Comparison of ENCODE assay signal across 18 cellular contexts in the genomic region with DNA sequence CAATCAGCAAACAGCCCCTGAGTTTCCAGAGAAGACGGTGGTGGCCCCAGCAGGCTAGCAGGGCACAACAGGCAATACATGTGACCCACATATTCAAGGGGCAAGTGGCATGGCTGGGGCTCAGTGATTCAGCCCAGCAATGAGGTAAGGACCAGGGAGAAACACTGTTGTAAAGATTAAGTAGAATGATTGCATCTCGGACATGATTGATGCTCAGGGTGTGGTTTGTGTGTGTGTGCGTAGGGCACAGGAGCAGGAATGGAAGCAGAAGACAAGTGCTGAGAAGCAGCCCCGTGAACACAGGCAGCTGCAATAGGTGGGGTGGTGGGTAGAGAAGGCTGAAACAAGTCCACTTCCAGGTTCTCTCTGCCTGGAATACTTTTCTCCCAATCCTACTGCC. TPM values are rescaled to one million over a fixed set of nuclear protein-coding genes. Genes with fewer than 3 reads are reported as not detected.
DNase-seq lines count a peak whose midpoint lies in the region; ATAC-seq and TF ChIP-seq lines count a peak whose summit lies in the region.
"Had no signal": no experiment of that assay in that cellular context is flagged by ENCODE, and none has a peak within 500 bp of the region (broad histone marks: within the 10 kb centered on the region; RNA-seq: fewer than 3 reads in every experiment).

No MANE protein-coding gene starts in this region.

- WGBS in suprapubic skin, result 62% methylated on average over 4 of the region's 4 CpGs

- intact Hi-C loops in CD4-positive, alpha-beta memory T cell (cut with micrococcal nuclease), result no loop called here
- intact Hi-C loops in activated T-helper 2 cell treated with anti-CD3 and anti-CD28 coated beads, Interferon-gamma antibody, Interleukin-2, Interleukin-4, amounts not matched to agents 10 μg/mL and 5 μg/mL and 100 μg/mL, durations not matched to agents 14 hours and 24 hours and 36 hours (cut with micrococcal nuclease), result loop anchor here (1.0 to 5.0 kb wide), 3 partner anchors 10 to 80 kb away; no protein-coding TSS in a partner anchor

- no peaks in the 10 kb centered on the region for H3K9me3 ChIP-seq in CD4-positive, alpha-beta memory T cell (ENCODE audit: control insufficient read depth in 1 of 2, low read length in 2 of 2)
- H3K9me3 ChIP-seq in Loucy (ENCODE audit: insufficient read depth, low read depth, low read length) (no peaks in the 10 kb centered on the region), suprapubic skin (no peaks in the 10 kb centered on the region)
- H3K9me3 ChIP-seq: testis had no signal

- H3K36me3 Mint-ChIP-seq in CD4-positive, alpha-beta memory T cell, result peaks cover 34 to 52% of the 10 kb centered on the region in 2 donors
- H3K36me3 Mint-ChIP-seq in activated T-helper 2 cell treated with anti-CD3 and anti-CD28 coated beads, Interferon-gamma antibody, Interleukin-2, Interleukin-4, amounts not matched to agents 10 μg/mL and 5 μg/mL and 100 μg/mL, durations not matched to agents 14 hours and 24 hours and 36 hours (ENCODE audit: low read depth), result peaks cover 38% of the 10 kb centered on the region
- H3K36me3 Mint-ChIP-seq in naive thymus-derived CD8-positive, alpha-beta T cell, result peaks cover 0 to 39% (median 7%) of the 10 kb centered on the region in 3 donors
- H3K36me3 Mint-ChIP-seq in chondrocyte (ENCODE audit: low read depth), result no peaks in the 10 kb centered on the region

- H3K4me3 Mint-ChIP-seq in CD4-positive, alpha-beta memory T cell, result peak overlapping the region in 4 of 8 donors; percentile 5 to 62 (median 40)
- H3K4me3 Mint-ChIP-seq in activated T-helper 2 cell treated with anti-CD3 and anti-CD28 coated beads, Interferon-gamma antibody, Interleukin-2, Interleukin-4, amounts not matched to agents 10 μg/mL and 5 μg/mL and 100 μg/mL, durations not matched to agents 14 hours and 24 hours and 36 hours (ENCODE audit: low read depth), result peak overlapping the region; percentile 10
- H3K4me3 Mint-ChIP-seq in naive thymus-derived CD8-positive, alpha-beta T cell, result peak overlapping the region in 9 of 10 donors; percentile 12 to 77 (median 50)
- H3K4me3 Mint-ChIP-seq in chondrocyte (ENCODE audit: unreplicated experiment), result no peak overlapping the region
- H3K4me3 Mint-ChIP-seq: CD14-positive monocyte, nephron progenitor cell had no signal

- peaks cover 7% of the 10 kb centered on the region for H4K20me1 ChIP-seq in Loucy (ENCODE audit: insufficient read depth, low read length, poor library complexity, severe bottlenecking)

- H3K9me3 Mint-ChIP-seq in CD4-positive, alpha-beta memory T cell, result no peaks in the 10 kb centered on the region
- H3K9me3 Mint-ChIP-seq in activated T-helper 2 cell treated with anti-CD3 and anti-CD28 coated beads, Interferon-gamma antibody, Interleukin-2, Interleukin-4, amounts not matched to agents 10 μg/mL and 5 μg/mL and 100 μg/mL, durations not matched to agents 14 hours and 24 hours and 36 hours, result no peaks in the 10 kb centered on the region
- H3K9me3 Mint-ChIP-seq in naive thymus-derived CD8-positive, alpha-beta T cell, result no peaks in the 10 kb centered on the region
- no peaks in the 10 kb centered on the region for H3K9me3 Mint-ChIP-seq in chondrocyte (ENCODE audit: low read depth)
- H3K9me3 Mint-ChIP-seq: CD14-positive monocyte, nephron progenitor cell had no signal

- peak overlapping the region; percentile 74 to 91 (median 78) for H3K27ac Mint-ChIP-seq in CD4-positive, alpha-beta memory T cell
- H3K27ac Mint-ChIP-seq in activated T-helper 2 cell treated with anti-CD3 and anti-CD28 coated beads, Interferon-gamma antibody, Interleukin-2, Interleukin-4, amounts not matched to agents 10 μg/mL and 5 μg/mL and 100 μg/mL, durations not matched to agents 14 hours and 24 hours and 36 hours, result peak overlapping the region; percentile 74
- H3K27ac Mint-ChIP-seq in naive thymus-derived CD8-positive, alpha-beta T cell, result peak overlapping the region; percentile 58 to 94 (median 92)
- no peak overlapping the region for H3K27ac Mint-ChIP-seq in chondrocyte (ENCODE audit: unreplicated experiment)
- H3K27ac Mint-ChIP-seq: nephron progenitor cell had no signal

- no peak overlapping the region for H2AFZ ChIP-seq in Loucy (ENCODE audit: low read length)

- H3K9ac ChIP-seq in Loucy (ENCODE audit: low read depth, low read length, poor library complexity, severe bottlenecking), result peak overlapping the region; percentile 85

- POLR2A ChIA-PET in CD4-positive, alpha-beta memory T cell (lab: Charles Lee; ENCODE audit: partially characterized antibody), result no interaction called here
- POLR2A ChIA-PET in naive thymus-derived CD8-positive, alpha-beta T cell (lab: Charles Lee), result interaction anchor here (0.6 to 6.2 kb wide), 7 partner anchors 16 to 298 kb away, joined by 3 to 41 read pairs (median 3); a partner anchor contains a TSS

- H3K4me3 ChIP-seq in CD4-positive, alpha-beta memory T cell (ENCODE audit: low read length in 2 of 2), result no peak overlapping the region
- H3K4me3 ChIP-seq in Loucy (ENCODE audit: low read length, poor library complexity, severe bottlenecking), result peak overlapping the region; percentile 74
- H3K4me3 ChIP-seq in suprapubic skin, result no peak overlapping the region
- H3K4me3 ChIP-seq: testis had no signal

- H3K27ac ChIP-seq in CD4-positive, alpha-beta memory T cell (ENCODE audit: low read depth, low read length), result no peak overlapping the region
- no peak overlapping the region for H3K27ac ChIP-seq in suprapubic skin
- H3K27ac ChIP-seq: testis had no signal

- CTCF ChIA-PET in CD4-positive, alpha-beta memory T cell (lab: Charles Lee; ENCODE audit: partially characterized antibody), result no interaction called here

- peaks cover 16% of the 10 kb centered on the region for H3F3A ChIP-seq in Loucy (ENCODE audit: low read depth)

- no peak for TF ChIP-seq POLR2A in suprapubic skin (IDR thresholded peaks at IDR 0.05)

- no peaks in the 10 kb centered on the region for H3K36me3 ChIP-seq in CD4-positive, alpha-beta memory T cell (ENCODE audit: insufficient read depth, low read length)
- peaks cover 13% of the 10 kb centered on the region; the same call in 1 of the 2 replicates for H3K36me3 ChIP-seq in Loucy (ENCODE audit: insufficient read depth, low read length)
- no peaks in the 10 kb centered on the region for H3K36me3 ChIP-seq in suprapubic skin

- H3K4me1 Mint-ChIP-seq in CD4-positive, alpha-beta memory T cell, result peaks cover 55 to 78% (median 68%) of the 10 kb centered on the region in 4 donors
- H3K4me1 Mint-ChIP-seq in activated T-helper 2 cell treated with anti-CD3 and anti-CD28 coated beads, Interferon-gamma antibody, Interleukin-2, Interleukin-4, amounts not matched to agents 10 μg/mL and 5 μg/mL and 100 μg/mL, durations not matched to agents 14 hours and 24 hours and 36 hours (ENCODE audit: low read depth), result peaks cover 59% of the 10 kb centered on the region
- peaks cover 38 to 81% (median 74%) of the 10 kb centered on the region in 4 donors for H3K4me1 Mint-ChIP-seq in naive thymus-derived CD8-positive, alpha-beta T cell
- peaks cover 8% of the 10 kb centered on the region for H3K4me1 Mint-ChIP-seq in chondrocyte (ENCODE audit: low read depth)

- TF ChIP-seq EP300 in suprapubic skin (IDR thresholded peaks at IDR 0.05), result no peak

- DNase-seq in CD4-positive, alpha-beta memory T cell, result no peak
- DNase-seq in activated T-helper 2 cell treated with anti-CD3 and anti-CD28 coated beads, Interferon-gamma antibody, Interleukin-2, Interleukin-4, amounts not matched to agents 10 μg/mL and 5 μg/mL and 100 μg/mL, durations not matched to agents 14 hours and 24 hours and 36 hours (ENCODE audit: low spot score), result no peak
- peak in 1 of 10 donors; percentile 2 for DNase-seq in naive thymus-derived CD8-positive, alpha-beta T cell
- DNase-seq in hippocampal formation (lab: John Stamatoyannopoulos, UW) (no peak), suprapubic skin (ENCODE audit: low spot score in 2 of 2) (no peak), chondrocyte (ENCODE audit: low spot score) (no peak)
- DNase-seq: activated CD8-positive, alpha-beta memory T cell treated with anti-CD3 and anti-CD28 coated beads, Interleukin-2, amount 50 U/mL, for 4 hours; amniotic stem cell; cerebellar nuclear complex; foreskin fibroblast; Kasumi-1; left ventricle myocardium superior; NCI-H1436 treated with DMSO at 0.1 percent for 48 hours; NCI-H446 treated with DMSO at 0.1 percent for 48 hours; nephron progenitor cell; testis had no signal

- H3K79me2 ChIP-seq in Loucy (ENCODE audit: insufficient read depth, low read length), result peaks cover 58% of the 10 kb centered on the region; the same call in 1 of the 2 replicates

- peaks cover 63% of the 10 kb centered on the region for H3K4me1 ChIP-seq in CD4-positive, alpha-beta memory T cell (ENCODE audit: insufficient read depth, low read length)
- H3K4me1 ChIP-seq in Loucy (ENCODE audit: insufficient read depth, low read length, poor library complexity, severe bottlenecking) (peaks cover 67% of the 10 kb centered on the region), suprapubic skin (no peaks in the 10 kb centered on the region)
- H3K4me1 ChIP-seq: testis had no signal

- TF ChIP-seq CTCF in Loucy (conservative IDR thresholded peaks at IDR 0.05; ENCODE audit: low read length), result no peak
- no peak for TF ChIP-seq CTCF in suprapubic skin (IDR thresholded peaks at IDR 0.05)
- TF ChIP-seq CTCF in chondrocyte (IDR thresholded peaks at IDR 0.05), result no peak

- no peak for ATAC-seq in naive thymus-derived CD8-positive, alpha-beta T cell
- ATAC-seq: left ventricle myocardium superior had no signal

- H3K27me3 ChIP-seq in CD4-positive, alpha-beta memory T cell (ENCODE audit: insufficient read depth, low read length), result no peaks in the 10 kb centered on the region
- H3K27me3 ChIP-seq in Loucy (ENCODE audit: insufficient read depth, low read length, poor library complexity, severe bottlenecking) (no peaks in the 10 kb centered on the region), suprapubic skin (no peaks in the 10 kb centered on the region)
- H3K27me3 ChIP-seq: testis had no signal

- no peaks in the 10 kb centered on the region for H3K27me3 Mint-ChIP-seq in CD4-positive, alpha-beta memory T cell
- no peaks in the 10 kb centered on the region for H3K27me3 Mint-ChIP-seq in activated T-helper 2 cell treated with anti-CD3 and anti-CD28 coated beads, Interferon-gamma antibody, Interleukin-2, Interleukin-4, amounts not matched to agents 10 μg/mL and 5 μg/mL and 100 μg/mL, durations not matched to agents 14 hours and 24 hours and 36 hours (ENCODE audit: low read depth)
- H3K27me3 Mint-ChIP-seq in naive thymus-derived CD8-positive, alpha-beta T cell, result no peaks in the 10 kb centered on the region
- H3K27me3 Mint-ChIP-seq in chondrocyte (ENCODE audit: low read depth), result peaks cover 27% of the 10 kb centered on the region

- no peaks in the 10 kb centered on the region for H3K9me2 ChIP-seq in Loucy (replicated peaks; ENCODE audit: low read depth, low read length)

- H3K4me2 ChIP-seq in Loucy (ENCODE audit: low read depth, low read length, poor library complexity, severe bottlenecking), result peak overlapping the region; percentile 91

RNA-seq across cellular contexts. Expression of a gene that starts 37.9 kb away (rescaled TPM):
- 10 to 100 TPM; 55.9 to 56.1 TPM for total RNA-seq in CD4-positive, alpha-beta memory T cell
- 10 to 100 TPM in 1 of 2 donors, 1 to 10 TPM in 1; 8.4 to 23.1 TPM for polyA plus RNA-seq in CD4-positive, alpha-beta memory T cell
- total RNA-seq in activated T-helper 2 cell treated with anti-CD3 and anti-CD28 coated beads, Interferon-gamma antibody, Interleukin-2, Interleukin-4, amounts not matched to agents 10 μg/mL and 5 μg/mL and 100 μg/mL, durations not matched to agents 14 hours and 24 hours and 36 hours, result 29.5 and 29.7 TPM in 2 replicates
- total RNA-seq in naive thymus-derived CD8-positive, alpha-beta T cell, result 10 to 100 TPM; 58.9 to 59.0 TPM
- polyA plus RNA-seq in naive thymus-derived CD8-positive, alpha-beta T cell, result 10 to 100 TPM in 2 of 3 donors, 1 to 10 TPM in 1; 7.6 to 20.7 (median 18.6) TPM
- 1 to 10 TPM in 1 of 4 donors, under 1 TPM in 3; 0.10 to 1.4 (median 0.39) TPM for total RNA-seq in suprapubic skin
- total RNA-seq in chondrocyte, result not detected in 3 replicates

Comparison
In these comparisons a context has a peak if more than half of its experiments do, and no peak if none do; other contexts are left out.
1. RNA of a gene that starts 37.9 kb away (total RNA-seq): 58.9 to 59.0 TPM in naive thymus-derived CD8-positive, alpha-beta T cell, 55.9 to 56.1 TPM in CD4-positive, alpha-beta memory T cell and 29.5 to 29.7 TPM in activated T-helper 2 cell treated with anti-CD3 and anti-CD28 coated beads, Interferon-gamma antibody, Interleukin-2, Interleukin-4, amounts not matched to agents 10 μg/mL and 5 μg/mL and 100 μg/mL, durations not matched to agents 14 hours and 24 hours and 36 hours; 0.10 to 1.4 TPM in suprapubic skin and not detected in chondrocyte; every median in the first group is over 10 times any median in the second.